Comparison of ENCODE assay signal across 32 cellular contexts in the genomic region with DNA sequence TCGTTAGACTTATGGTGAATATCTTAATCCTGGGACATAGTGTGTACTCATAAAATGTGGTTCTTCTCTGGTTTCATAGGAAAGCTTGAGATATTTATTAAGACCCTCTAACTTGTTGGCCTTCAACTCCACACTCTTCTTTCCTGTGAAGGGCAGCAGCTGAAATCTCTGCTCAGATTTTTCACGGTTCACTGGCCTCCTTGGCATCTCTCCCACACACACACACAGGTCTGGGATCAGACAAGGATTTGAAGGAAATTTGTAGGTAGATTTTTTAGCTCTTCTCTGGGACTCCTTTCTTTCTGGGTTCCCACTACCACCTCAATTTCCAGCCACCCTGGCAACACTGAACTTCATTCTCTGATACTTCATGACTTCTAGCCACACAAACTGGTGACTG.
A peak's percentile ranks its signal among the peaks of the same experiment; 100 is the strongest.
DNase-seq lines count a peak whose midpoint lies in the region; ATAC-seq and TF ChIP-seq lines count a peak whose summit lies in the region.
"Had no signal": no experiment of that assay in that cellular context is flagged by ENCODE, and none has a peak within 500 bp of the region (broad histone marks: within the 10 kb centered on the region; RNA-seq: fewer than 3 reads in every experiment).

No MANE protein-coding gene starts in this region.

- dilution Hi-C loops in mammary epithelial cell (cut with HindIII; ENCODE audit: low sequenced_read_pairs) = no loop called here

- 50% methylated on average over 2 of the region's 2 CpGs for WGBS in mammary epithelial cell (ENCODE audit: low coverage, missing lambda C conversion rate)

- intact Hi-C loops in mammary epithelial cell (cut with micrococcal nuclease) = no loop called here

- no peak overlapping the region for H3K27ac ChIP-seq in mammary epithelial cell (ENCODE audit: insufficient read depth, low read depth, low read length)
- H3K27ac ChIP-seq: 22Rv1, cardiac muscle cell, coronary artery, lower lobe of right lung, psoas muscle had no signal

- no peaks in the 10 kb centered on the region for H3K9me3 ChIP-seq in mammary epithelial cell (replicated peaks; ENCODE audit: insufficient read depth, low read length)
- H3K9me3 ChIP-seq: Caco-2, lower lobe of right lung, psoas muscle had no signal

- H3K27me3 ChIP-seq in mammary epithelial cell (ENCODE audit: insufficient read depth, low read length) = no peaks in the 10 kb centered on the region
- H3K27me3 ChIP-seq: cardiac muscle cell had no signal

- DNase-seq in DMS 273 (lab: John Stamatoyannopoulos, UW; ENCODE audit: unreplicated experiment) = peak; percentile 36
- DNase-seq in DMS 273 treated with DMSO at 0.1 percent for 48 hours (lab: John Stamatoyannopoulos, UW) = no peak
- DNase-seq in G401 (ENCODE audit: low spot score) = peak; percentile 68
- no peak for DNase-seq in mammary epithelial cell
- no peak for DNase-seq in left lobe of liver (ENCODE audit: low spot score)
- no peak for DNase-seq in mucosa of gallbladder (ENCODE audit: low spot score)
- DNase-seq in KG1 (lab: John Stamatoyannopoulos, UW) = no peak
- no peak for DNase-seq in glutamatergic neuron
- DNase-seq: activated CD4-positive, alpha-beta T cell treated with anti-CD3 and anti-CD28 coated beads, Interleukin-2, amount 10 ng/mL, durations not matched to agents 7 days and 5 days; activated gamma-delta T cell; activated naive CD8-positive, alpha-beta T cell treated with anti-CD3 and anti-CD28 coated beads for 36 hours; activated T-cell treated with anti-CD3 and anti-CD28 coated beads, Interleukin-2, amount 50 U/mL, for 24 hours; aorta; Caco-2; effector memory CD4-positive, alpha-beta T cell; erythroblast; lower lobe of right lung; natural killer cell; NCI-H1417 treated with DMSO at 0.1 percent for 48 hours; NCI-H2081 treated with DMSO at 0.1 percent for 48 hours; NCI-H446 treated with DMSO at 0.1 percent for 48 hours; occipital lobe; OCI-M1; psoas muscle; stimulated activated CD4-positive, alpha-beta T cell treated with anti-CD3 and anti-CD28 coated beads, Interleukin-15, amount 100 ng/mL, for 24 hours; stimulated activated CD4-positive, alpha-beta T cell treated with anti-CD3 and anti-CD28 coated beads, Interleukin-4, amount 100 ng/mL, for 4 hours; T-cell; trophoblast cell had no signal

- no peaks in the 10 kb centered on the region for H4K20me1 ChIP-seq in mammary epithelial cell (ENCODE audit: insufficient read depth, low read length)

- no peaks in the 10 kb centered on the region for H3K4me1 ChIP-seq in mammary epithelial cell (ENCODE audit: insufficient read depth, low read length)
- H3K4me1 ChIP-seq: Caco-2, lower lobe of right lung, psoas muscle had no signal

- H3K9ac ChIP-seq in mammary epithelial cell (ENCODE audit: insufficient read depth, low read length) = no peak overlapping the region

- in situ Hi-C loops in G401 (cut with HindIII; ENCODE audit: low sequenced_read_pairs) = no loop called here
- in situ Hi-C loops in mammary epithelial cell (cut with MboI; ENCODE audit: low sequenced_read_pairs in 2 of 2) = no loop called here

- no peaks in the 10 kb centered on the region for H3K36me3 Mint-ChIP-seq in glutamatergic neuron (ENCODE audit: unreplicated experiment)
- H3K36me3 Mint-ChIP-seq: activated naive CD8-positive, alpha-beta T cell treated with anti-CD3 and anti-CD28 coated beads for 36 hours; natural killer cell; T-cell had no signal

- H3K79me2 ChIP-seq in mammary epithelial cell (ENCODE audit: insufficient read depth, low read length) = no peaks in the 10 kb centered on the region

- no peak overlapping the region for H3K4me3 Mint-ChIP-seq in glutamatergic neuron (ENCODE audit: unreplicated experiment)
- H3K4me3 Mint-ChIP-seq: activated CD4-positive, alpha-beta T cell treated with anti-CD3 and anti-CD28 coated beads, Interleukin-2, amount 10 ng/mL, durations not matched to agents 7 days and 5 days; activated naive CD8-positive, alpha-beta T cell treated with anti-CD3 and anti-CD28 coated beads for 36 hours; activated T-cell treated with anti-CD3 and anti-CD28 coated beads, Interleukin-2, amount 50 U/mL, for 24 hours; natural killer cell; T-cell; WTC11 had no signal

- H3K9me3 Mint-ChIP-seq in glutamatergic neuron (ENCODE audit: unreplicated experiment) = peaks cover 7% of the 10 kb centered on the region
- H3K9me3 Mint-ChIP-seq: activated CD4-positive, alpha-beta T cell treated with anti-CD3 and anti-CD28 coated beads, Interleukin-2, amount 10 ng/mL, durations not matched to agents 7 days and 5 days had no signal

- H3K27ac Mint-ChIP-seq in glutamatergic neuron (ENCODE audit: unreplicated experiment) = no peak overlapping the region
- H3K27ac Mint-ChIP-seq: activated CD4-positive, alpha-beta T cell treated with anti-CD3 and anti-CD28 coated beads, Interleukin-2, amount 10 ng/mL, durations not matched to agents 7 days and 5 days; activated naive CD8-positive, alpha-beta T cell treated with anti-CD3 and anti-CD28 coated beads for 36 hours; activated T-cell treated with anti-CD3 and anti-CD28 coated beads, Interleukin-2, amount 50 U/mL, for 24 hours; natural killer cell; T-cell; WTC11 had no signal

- H2AFZ ChIP-seq in mammary epithelial cell (ENCODE audit: low read depth, low read length) = peak overlapping the region; percentile 11

- no peaks in the 10 kb centered on the region for H3K4me1 Mint-ChIP-seq in glutamatergic neuron (ENCODE audit: low read depth, unreplicated experiment)
- H3K4me1 Mint-ChIP-seq: activated CD4-positive, alpha-beta T cell treated with anti-CD3 and anti-CD28 coated beads, Interleukin-2, amount 10 ng/mL, durations not matched to agents 7 days and 5 days; activated naive CD8-positive, alpha-beta T cell treated with anti-CD3 and anti-CD28 coated beads for 36 hours; natural killer cell; T-cell; WTC11 had no signal

- BruUV-seq in mammary epithelial cell (replicated peaks; lab: Mats Ljungman, UMichigan) = no TSS peak

- H3K27me3 Mint-ChIP-seq in glutamatergic neuron (ENCODE audit: unreplicated experiment) = no peaks in the 10 kb centered on the region
- H3K27me3 Mint-ChIP-seq: activated CD4-positive, alpha-beta T cell treated with anti-CD3 and anti-CD28 coated beads, Interleukin-2, amount 10 ng/mL, durations not matched to agents 7 days and 5 days had no signal

- H3K36me3 ChIP-seq in mammary epithelial cell (ENCODE audit: insufficient read depth, low read length) = no peaks in the 10 kb centered on the region
- H3K36me3 ChIP-seq: cardiac muscle cell, lower lobe of right lung had no signal

- peak; percentile 62 for ATAC-seq in left lobe of liver
- ATAC-seq: lower lobe of right lung, natural killer cell, psoas muscle, T-cell, WTC11 had no signal

- TF ChIP-seq CTCF in mammary epithelial cell (conservative IDR thresholded peaks at IDR 0.05 in 1 of 2, IDR thresholded peaks at IDR 0.05 in 1 of 2; ENCODE audit: extremely low read depth in 1 of 2, insufficient read depth in 1 of 2, low read depth in 1 of 2, low read length in 2 of 2) = no peak
- no peak for TF ChIP-seq CTCF in glutamatergic neuron (IDR thresholded peaks at IDR 0.05; ENCODE audit: partially characterized antibody, unreplicated experiment)

- CTCF ChIA-PET in mammary epithelial cell (lab: Charles Lee; ENCODE audit: low non-redundant PET) = no interaction called here

- no peak overlapping the region for H3K4me3 ChIP-seq in mammary epithelial cell (replicated peaks in 1 of 3; ENCODE audit: insufficient read depth in 1 of 3, low read depth in 2 of 3, low read length in 3 of 3)
- H3K4me3 ChIP-seq: cardiac muscle cell, coronary artery, lower lobe of right lung, psoas muscle had no signal

- no peak overlapping the region for H3K4me2 ChIP-seq in mammary epithelial cell (ENCODE audit: insufficient read depth, low read depth, low read length)

Comparison
In these comparisons a context has a peak if more than half of its experiments do, and no peak if none do; other contexts are left out.
1. DNase-seq: peak in DMS 273 (single experiment) and G401 (single experiment); none in DMS 273 treated with DMSO at 0.1 percent for 48 hours (single experiment), mammary epithelial cell (single experiment), left lobe of liver (single experiment), mucosa of gallbladder (single experiment), KG1 (single experiment) and glutamatergic neuron (single experiment).